In genomic region chr5:123515904-123516303, GRCh38 we compare ENCODE assay signal across 23 cellular contexts. TPM values are rescaled to one million over a fixed set of nuclear protein-coding genes. Genes with fewer than 3 reads are reported as not detected.
DNase-seq lines count a peak whose midpoint lies in the region; ATAC-seq, FAIRE-seq and TF ChIP-seq lines count a peak whose summit lies in the region.
"Had no signal": no experiment of that assay in that cellular context is flagged by ENCODE, and none has a peak within 500 bp of the region (broad histone marks: within the 10 kb centered on the region; RNA-seq: fewer than 3 reads in every experiment).

No MANE protein-coding gene starts in this region.

- H3K9ac ChIP-seq in GM12878 (ENCODE audit: control insufficient read depth, insufficient read depth, low read length), result no peak overlapping the region

- peaks cover 9% of the 10 kb centered on the region in 2 donors for H3K36me3 Mint-ChIP-seq in activated T-cell treated with anti-CD3 and anti-CD28 coated beads, Interleukin-2, amount 50 U/mL, for 72 hours (ENCODE audit: insufficient read depth in 2 of 2)
- peaks cover 2% of the 10 kb centered on the region for H3K36me3 Mint-ChIP-seq in T-cell
- peaks cover 6% of the 10 kb centered on the region for H3K36me3 Mint-ChIP-seq in stimulated activated memory B cell treated with anti-CD40 and anti-IgM and Interleukin-4, amounts not matched to agents 10 μg/mL and 1 μg/mL and 100 μg/mL, for 72 hours

- H3K79me2 ChIP-seq in GM12878 (ENCODE audit: control insufficient read depth, insufficient read depth, low read length), result peaks cover 82% of the 10 kb centered on the region

- in situ Hi-C loops in GM12878 (cut with MboI), result loop anchor here (10.0 kb wide), 1 partner anchor 71 kb away; no protein-coding TSS in a partner anchor

- DNase-seq in activated T-cell treated with anti-CD3 and anti-CD28 coated beads, Interleukin-2, amount 50 U/mL, for 72 hours, result no peak
- DNase-seq in activated T-cell treated with anti-CD3 and anti-CD28 coated beads, Interleukin-2, amount 50 U/mL, for 1 hour, result no peak
- peak in 2 of 34 experiments; percentile 1 to 16 for DNase-seq in T-cell
- no peak for DNase-seq in GM12878 (ENCODE audit: low read depth, low spot score)
- no peak for DNase-seq in tibial nerve (ENCODE audit: low spot score in 2 of 2)
- no peak for DNase-seq in GM19240 (ENCODE audit: insufficient read length, low spot score)
- DNase-seq: activated effector memory CD4-positive, alpha-beta T cell treated with Interleukin-2 at 50 U/mL for 16 hours; COR-L47; cortex of kidney; left cardiac atrium; midbrain; MV-4-11; NCI-H2081; NCI-H510A; occipital lobe; right cardiac atrium; SHP77 treated with DMSO at 0.1 percent for 48 hours; stimulated activated CD4-positive, alpha-beta T cell treated with anti-CD3 and anti-CD28 coated beads, Interleukin-15, amount 100 ng/mL, for 24 hours had no signal

- FAIRE-seq in GM12878 (lab: Jason Lieb, UNC), result no peak
- FAIRE-seq: frontal cortex had no signal

- peak overlapping the region; percentile 35; the same call in 1 of the 2 replicates for H3K4me2 ChIP-seq in GM12878 (ENCODE audit: control insufficient read depth, insufficient read depth)

- peaks cover 84% of the 10 kb centered on the region for H3K4me1 Mint-ChIP-seq in activated T-cell treated with anti-CD3 and anti-CD28 coated beads, Interleukin-2, amount 50 U/mL, for 72 hours (ENCODE audit: low read depth)
- peaks cover 68 to 74% (median 74%) of the 10 kb centered on the region in 3 donors for H3K4me1 Mint-ChIP-seq in T-cell
- peaks cover 75% of the 10 kb centered on the region for H3K4me1 Mint-ChIP-seq in stimulated activated memory B cell treated with anti-CD40 and anti-IgM and Interleukin-4, amounts not matched to agents 10 μg/mL and 1 μg/mL and 100 μg/mL, for 72 hours

- no peak overlapping the region for H3K27ac ChIP-seq in GM12878 (ENCODE audit: control insufficient read depth, insufficient read depth)
- H3K27ac ChIP-seq in tibial nerve, result no peak overlapping the region
- H3K27ac ChIP-seq: epithelial cell of prostate, vagina had no signal

- TF ChIP-seq POLR2A in GM12878 (IDR thresholded peaks at IDR 0.05; ENCODE audit: low read depth, low read length) (no peak), tibial nerve (IDR thresholded peaks at IDR 0.05) (no peak)

- intact Hi-C loops in GM12878 (cut with micrococcal nuclease; ENCODE audit: unreplicated experiment), result no loop called here

- TF ChIP-seq RAD21 in GM12878 (IDR thresholded peaks at IDR 0.05; ENCODE audit: insufficient read depth, low read depth, low read length), result no peak

- H3K27ac Mint-ChIP-seq in activated T-cell treated with anti-CD3 and anti-CD28 coated beads, Interleukin-2, amount 50 U/mL, for 72 hours, result peak overlapping the region; percentile 66
- peak overlapping the region; percentile 46 to 50 for H3K27ac Mint-ChIP-seq in T-cell
- peak overlapping the region; percentile 13 for H3K27ac Mint-ChIP-seq in stimulated activated memory B cell treated with anti-CD40 and anti-IgM and Interleukin-4, amounts not matched to agents 10 μg/mL and 1 μg/mL and 100 μg/mL, for 72 hours

- H3K4me3 Mint-ChIP-seq in activated T-cell treated with anti-CD3 and anti-CD28 coated beads, Interleukin-2, amount 50 U/mL, for 72 hours, result peak overlapping the region; percentile 60 to 87
- peak overlapping the region; percentile 0 to 11 (median 2) for H3K4me3 Mint-ChIP-seq in T-cell
- H3K4me3 Mint-ChIP-seq in stimulated activated memory B cell treated with anti-CD40 and anti-IgM and Interleukin-4, amounts not matched to agents 10 μg/mL and 1 μg/mL and 100 μg/mL, for 72 hours, result no peak overlapping the region

- no peaks in the 10 kb centered on the region for H3K9me3 Mint-ChIP-seq in activated T-cell treated with anti-CD3 and anti-CD28 coated beads, Interleukin-2, amount 50 U/mL, for 72 hours
- H3K9me3 Mint-ChIP-seq in T-cell, result no peaks in the 10 kb centered on the region
- peaks cover 3% of the 10 kb centered on the region for H3K9me3 Mint-ChIP-seq in stimulated activated memory B cell treated with anti-CD40 and anti-IgM and Interleukin-4, amounts not matched to agents 10 μg/mL and 1 μg/mL and 100 μg/mL, for 72 hours

- no TSS peak for BruUV-seq in GM12878 (replicated peaks; lab: Mats Ljungman, UMichigan)

- peak; percentile 27 to 36 for ATAC-seq in activated T-cell treated with anti-CD3 and anti-CD28 coated beads, Interleukin-2, amount 50 U/mL, for 72 hours (replicated peaks in 1 of 2)
- ATAC-seq in T-cell (replicated peaks in 1 of 4) (peak in 2 of 4 experiments; percentile 13 to 42), GM12878 (no peak), GM18873 (IDR thresholded peaks at IDR 0.05; ENCODE audit: low FRiP score, unreplicated experiment) (no peak)
- no peak for ATAC-seq in stimulated activated memory B cell treated with anti-CD40 and anti-IgM and Interleukin-4, amounts not matched to agents 10 μg/mL and 1 μg/mL and 100 μg/mL, for 72 hours
- ATAC-seq: left cardiac atrium, right cardiac atrium had no signal

- peaks cover 35% of the 10 kb centered on the region for H3K4me1 ChIP-seq in GM12878 (ENCODE audit: control insufficient read depth, insufficient read depth, low read length)
- H3K4me1 ChIP-seq in tibial nerve, result peaks cover 0 to 49% (median 6%) of the 10 kb centered on the region in 4 donors

- no peaks in the 10 kb centered on the region for H3K27me3 Mint-ChIP-seq in activated T-cell treated with anti-CD3 and anti-CD28 coated beads, Interleukin-2, amount 50 U/mL, for 72 hours (ENCODE audit: low read depth)
- H3K27me3 Mint-ChIP-seq in T-cell, result no peaks in the 10 kb centered on the region
- H3K27me3 Mint-ChIP-seq in stimulated activated memory B cell treated with anti-CD40 and anti-IgM and Interleukin-4, amounts not matched to agents 10 μg/mL and 1 μg/mL and 100 μg/mL, for 72 hours, result no peaks in the 10 kb centered on the region

- H3K27me3 ChIP-seq in GM12878 (replicated peaks in 1 of 2; ENCODE audit: control insufficient read depth in 2 of 2, insufficient read depth in 2 of 2, low read length in 1 of 2) (no peaks in the 10 kb centered on the region), tibial nerve (no peaks in the 10 kb centered on the region)
- H3K27me3 ChIP-seq: vagina had no signal

- no peak overlapping the region for H2AFZ ChIP-seq in GM12878 (ENCODE audit: control insufficient read depth, low read depth, low read length)

- CTCF ChIA-PET in T-cell (lab: Charles Lee), result no interaction called here
- CTCF ChIA-PET in GM12878 (lab: Yijun Ruan, JAX), result no interaction called here

- RAD21 ChIA-PET in GM12878 (lab: Charles Lee; ENCODE audit: unreplicated experiment), result interaction anchor here (2.3 to 2.4 kb wide), 2 partner anchors 27 to 95 kb away, joined by 8 read pairs; no protein-coding TSS in a partner anchor

- SMC1A ChIA-PET in GM12878 (lab: Charles Lee; ENCODE audit: uncharacterized antibody, unreplicated experiment), result interaction anchor here (0.9 to 4.5 kb wide), 5 partner anchors 27 to 93 kb away, joined by 3 to 27 read pairs (median 3); partner anchors contain the start of gene CEP120

- H4K20me1 ChIP-seq in GM12878 (ENCODE audit: control insufficient read depth, insufficient read depth), result no peaks in the 10 kb centered on the region

- TF ChIP-seq CTCF in GM12878 (IDR thresholded peaks at IDR 0.05 in 2 of 3, conservative IDR thresholded peaks at IDR 0.05 in 1 of 3; ENCODE audit: control insufficient read depth in 2 of 3, extremely low read depth in 1 of 3, insufficient read depth in 1 of 3, low read depth in 3 of 3, low read length in 3 of 3), result no peak
- TF ChIP-seq CTCF in tibial nerve (IDR thresholded peaks at IDR 0.05), result no peak

- POLR2A ChIA-PET in T-cell (lab: Charles Lee) (no interaction called here), GM12878 (lab: Charles Lee) (no interaction called here)

- WGBS in GM12878 (ENCODE audit: insufficient coverage, insufficient replicate concordance, low lambda C conversion rate, missing lambda C conversion rate), result 97% methylated on average over 3 of the region's 3 CpGs
- WGBS in tibial nerve, 2 donors, result 84 to 86% methylated on average over 3 of the region's 3 CpGs

- H3K9me3 ChIP-seq in GM12878 (replicated peaks; ENCODE audit: control insufficient read depth, insufficient read depth, low read length) (no peaks in the 10 kb centered on the region), tibial nerve (no peaks in the 10 kb centered on the region)
- H3K9me3 ChIP-seq: vagina had no signal

- TF ChIP-seq EP300 in GM12878 (IDR thresholded peaks at IDR 0.05; ENCODE audit: borderline replicate concordance in 1 of 2, control insufficient read depth in 1 of 2, low read depth in 2 of 2, low read length in 2 of 2) (no peak), tibial nerve (IDR thresholded peaks at IDR 0.05) (no peak)

- H3K4me3 ChIP-seq in GM12878 (no peak overlapping the region), tibial nerve (no peak overlapping the region)
- H3K4me3 ChIP-seq: vagina had no signal

- H3K36me3 ChIP-seq in GM12878 (ENCODE audit: control insufficient read depth in 2 of 2, insufficient read depth in 2 of 2, low read length in 1 of 2), result no peaks in the 10 kb centered on the region
- H3K36me3 ChIP-seq in tibial nerve, result no peaks in the 10 kb centered on the region
- H3K36me3 ChIP-seq: vagina had no signal

TF ChIP-seq in GM12878, 131 proteins besides CTCF, POLR2A, EP300 and RAD21 (continues in another document):
- TF ChIP-seq RCOR1 (conservative IDR thresholded peaks at IDR 0.05; ENCODE audit: low read depth, low read length) (no peak), KAT2A (conservative IDR thresholded peaks at IDR 0.05; ENCODE audit: control insufficient read depth, low read depth, low read length) (no peak), PAX8 (IDR thresholded peaks at IDR 0.05) (no peak)

RNA-seq across cellular contexts. Expression of gene CSNK1G3, which starts 3.9 kb away (rescaled TPM):
- 10 to 100 TPM; 56.2 to 58.5 TPM for total RNA-seq in activated T-cell treated with anti-CD3 and anti-CD28 coated beads, Interleukin-2, amount 50 U/mL, for 72 hours
- total RNA-seq in T-cell, result 10 to 100 TPM; 59.0 to 73.5 (median 71.9) TPM
- 40.9 and 47.6 TPM in 2 replicates for total RNA-seq in GM12878 (2013; cell fraction: nucleolus; rRNA removed)
- 20.2 and 20.3 TPM in 2 replicates for total RNA-seq in GM12878 (2014; rRNA removed)
- total RNA-seq in GM12878 (2014; rRNA removed; fragmentation: Illumina TruSeq; extraction: Trizol), result 22.4 and 22.9 TPM in 2 replicates
- total RNA-seq in GM12878 (2021), result 24.1 and 27.5 TPM in 2 replicates
- 5.7 TPM for polyA plus RNA-seq in GM12878 (2011; ENCODE audit: low read depth)
- polyA plus RNA-seq in GM12878 (2011; rRNA removed), result 14.4 and 26.1 TPM in 2 replicates
- 5.5 and 5.7 TPM in 2 replicates for polyA plus RNA-seq in GM12878 (2011; cell fraction: cytosol; rRNA removed)
- polyA plus RNA-seq in GM12878 (2011; cell fraction: nucleus; rRNA removed), result 8.2 and 8.8 TPM in 2 replicates
- polyA plus RNA-seq in GM12878 (2012), result 9.3 and 12.8 TPM in 2 replicates
- polyA plus RNA-seq in GM12878 (2014; fragmentation: Illumina TruSeq; extraction: Trizol), result 19.5 and 26.6 TPM in 2 replicates
- polyA plus RNA-seq in GM12878 (2014; fragmentation: Nextera tagmentation; extraction: Ambion mirVana), result 1 to 10 TPM; 7.4 to 7.8 TPM
- polyA plus RNA-seq in GM12878 (2014; rRNA removed), result 10.6 and 16.3 TPM in 2 replicates
- polyA plus RNA-seq in GM12878 (2016; fragmentation: Nextera tagmentation; extraction: Ambion mirVana), result 10 to 100 TPM; 16.2 to 20.5 TPM
- polyA minus RNA-seq in GM12878 (2011; rRNA and poly(A)+ RNA removed), result 16.2 and 38.3 TPM in 2 replicates
- polyA minus RNA-seq in GM12878 (2011; cell fraction: cytosol; rRNA and poly(A)+ RNA removed), result 14.7 TPM in 2 replicates
- polyA minus RNA-seq in GM12878 (2011; cell fraction: nucleus; rRNA and poly(A)+ RNA removed), result 16.1 and 31.4 TPM in 2 replicates
- 10 to 100 TPM; 34.5 to 48.1 (median 39.5) TPM for total RNA-seq in tibial nerve

Comparison
In these comparisons a context has a peak if more than half of its experiments do, and no peak if none do; other contexts are left out.
1. ATAC-seq: peak in activated T-cell treated with anti-CD3 and anti-CD28 coated beads, Interleukin-2, amount 50 U/mL, for 72 hours (2 of 2); none in GM12878 (single experiment), stimulated activated memory B cell treated with anti-CD40 and anti-IgM and Interleukin-4, amounts not matched to agents 10 μg/mL and 1 μg/mL and 100 μg/mL, for 72 hours (single experiment) and GM18873 (single experiment).
2. H3K27ac Mint-ChIP-seq: peak in every context shown above with its lines; median percentile 66 in activated T-cell treated with anti-CD3 and anti-CD28 coated beads, Interleukin-2, amount 50 U/mL, for 72 hours; 48 in T-cell; 13 in stimulated activated memory B cell treated with anti-CD40 and anti-IgM and Interleukin-4, amounts not matched to agents 10 μg/mL and 1 μg/mL and 100 μg/mL, for 72 hours.